ENCODE assay signal across 7 cellular contexts in genomic region chr12:52903285-52903854, GRCh38.
A peak's percentile ranks its signal among the peaks of the same experiment; 100 is the strongest.
DNase-seq lines count a peak whose midpoint lies in the region; ATAC-seq lines count a peak whose summit lies in the region.

No MANE protein-coding gene starts in this region.

- H3K4me1 Mint-ChIP-seq in dendritic cell treated with granulocyte-macrophage colony-stimulating factor and Interleukin-4, amounts not matched to agents 40 ng/mL and 50 ng/mL, for 4 days (ENCODE audit: low read depth): peaks cover 22% of the 10 kb centered on the region

- no peaks in the 10 kb centered on the region for H3K9me3 Mint-ChIP-seq in dendritic cell treated with granulocyte-macrophage colony-stimulating factor and Interleukin-4, amounts not matched to agents 40 ng/mL and 50 ng/mL, for 4 days

- DNase-seq in GM19238 (ENCODE audit: insufficient read length, low spot score): peak; percentile 54
- DNase-seq in NCI-H1092 treated with DMSO at 0.1 percent for 48 hours (lab: John Stamatoyannopoulos, UW): peak; percentile 69
- peak; percentile 25 for DNase-seq in activated CD4-positive, alpha-beta T cell treated with anti-CD3 and anti-CD28 coated beads for 1 hour
- peak; percentile 96 for DNase-seq in left kidney (ENCODE audit: low read depth, low spot score)
- peak; percentile 47 for DNase-seq in stimulated activated CD4-positive, alpha-beta T cell treated with anti-CD3 and anti-CD28 coated beads, Interleukin-15, amount 100 ng/mL, for 48 hours (ENCODE audit: low read depth in 2 of 2)

- peak overlapping the region; percentile 66 for H3K27ac Mint-ChIP-seq in dendritic cell treated with granulocyte-macrophage colony-stimulating factor and Interleukin-4, amounts not matched to agents 40 ng/mL and 50 ng/mL, for 4 days

- intact Hi-C loops in dendritic cell treated with granulocyte-macrophage colony-stimulating factor and Interleukin-4, amounts not matched to agents 40 ng/mL and 50 ng/mL, for 4 days (cut with micrococcal nuclease): no loop called here

- peaks cover 2% of the 10 kb centered on the region for H3K27me3 Mint-ChIP-seq in dendritic cell treated with granulocyte-macrophage colony-stimulating factor and Interleukin-4, amounts not matched to agents 40 ng/mL and 50 ng/mL, for 4 days

- H3K4me3 Mint-ChIP-seq in dendritic cell treated with granulocyte-macrophage colony-stimulating factor and Interleukin-4, amounts not matched to agents 40 ng/mL and 50 ng/mL, for 4 days: peak overlapping the region; percentile 70

- ATAC-seq in GM18519 (IDR thresholded peaks at IDR 0.05; ENCODE audit: low FRiP score, unreplicated experiment): no peak

- H3K36me3 Mint-ChIP-seq in dendritic cell treated with granulocyte-macrophage colony-stimulating factor and Interleukin-4, amounts not matched to agents 40 ng/mL and 50 ng/mL, for 4 days (ENCODE audit: low read depth): no peaks in the 10 kb centered on the region

Comparison
In these comparisons a context has a peak if more than half of its experiments do, and no peak if none do; other contexts are left out.
1. DNase-seq: peak in every context shown above with its lines; median percentile 96 in left kidney; 69 in NCI-H1092 treated with DMSO at 0.1 percent for 48 hours; 54 in GM19238; 47 in stimulated activated CD4-positive, alpha-beta T cell treated with anti-CD3 and anti-CD28 coated beads, Interleukin-15, amount 100 ng/mL, for 48 hours; 25 in activated CD4-positive, alpha-beta T cell treated with anti-CD3 and anti-CD28 coated beads for 1 hour.